10 cellular contexts compared by ENCODE assay signal in genomic region chr3:48560648-48561018, GRCh38. TPM values are rescaled to one million over a fixed set of nuclear protein-coding genes. Genes with fewer than 3 reads are reported as not detected.
DNase-seq lines count a peak whose midpoint lies in the region; ATAC-seq and TF ChIP-seq lines count a peak whose summit lies in the region.
"Had no signal": no experiment of that assay in that cellular context is flagged by ENCODE, and none has a peak within 500 bp of the region (broad histone marks: within the 10 kb centered on the region; RNA-seq: fewer than 3 reads in every experiment).

No MANE protein-coding gene starts in this region.

- H3K36me3 ChIP-seq in ACC112 (ENCODE audit: insufficient read depth, low read length): no peaks in the 10 kb centered on the region
- peaks cover 16% of the 10 kb centered on the region; the same call in 1 of the 2 replicates for H3K36me3 ChIP-seq in IMR-90 (ENCODE audit: control insufficient read depth, insufficient read depth, low read length)
- peaks cover 12% of the 10 kb centered on the region for H3K36me3 ChIP-seq in mammary epithelial cell (ENCODE audit: insufficient read depth, low read length)

- H3K4me3 ChIP-seq in ACC112 (ENCODE audit: low read depth, low read length): peak overlapping the region; percentile 29
- peak overlapping the region; percentile 28; the same call in 1 of the 2 replicates for H3K4me3 ChIP-seq in IMR-90 (ENCODE audit: insufficient read depth, low read depth, low read length)
- no peak overlapping the region for H3K4me3 ChIP-seq in mammary epithelial cell (replicated peaks in 1 of 3; ENCODE audit: insufficient read depth in 1 of 3, low read depth in 2 of 3, low read length in 3 of 3)

- H3K14ac ChIP-seq in IMR-90 (replicated peaks; ENCODE audit: low read depth, low read length): peak overlapping the region; percentile 89

- CTCF ChIA-PET in IMR-90 (lab: Yijun Ruan, JAX) (interaction anchor here (0.5 to 1.5 kb wide), 4 partner anchors 15 to 124 kb away, joined by 3 read pairs; partner anchors contain the start of gene SLC26A6), mammary epithelial cell (lab: Charles Lee; ENCODE audit: low non-redundant PET) (no interaction called here)

- H3K27ac ChIP-seq in ACC112 (ENCODE audit: low read depth, low read length) (peak overlapping the region; percentile 33), IMR-90 (ENCODE audit: insufficient read depth, low read length) (peak overlapping the region; percentile 54), cingulate gyrus (ENCODE audit: low read depth, low read length) (peak overlapping the region; percentile 49), mammary epithelial cell (ENCODE audit: insufficient read depth, low read depth, low read length) (no peak overlapping the region)

- H3K56ac ChIP-seq in IMR-90 (ENCODE audit: extremely low read depth, insufficient read depth, low read length): no peak overlapping the region; the same call in 1 of the 2 replicates

- peak overlapping the region; percentile 90 for H3K4ac ChIP-seq in IMR-90 (ENCODE audit: low read depth, low read length)

- H2AFZ ChIP-seq in ACC112 (ENCODE audit: low read length, unreplicated experiment) (no peak overlapping the region), IMR-90 (replicated peaks; ENCODE audit: low read length, poor library complexity) (peak overlapping the region; percentile 86), mammary epithelial cell (ENCODE audit: low read depth, low read length) (no peak overlapping the region)

- ATAC-seq in IMR-90 (ENCODE audit: low read depth) (no peak), GM21381 (IDR thresholded peaks at IDR 0.05; ENCODE audit: unreplicated experiment) (no peak)

- H3K9me3 ChIP-seq in IMR-90 (ENCODE audit: control insufficient read depth, insufficient read depth, low read length): no peaks in the 10 kb centered on the region
- H3K9me3 ChIP-seq in mammary epithelial cell (replicated peaks; ENCODE audit: insufficient read depth, low read length): no peaks in the 10 kb centered on the region

- H3K23ac ChIP-seq in IMR-90 (ENCODE audit: low read depth, low read length): peak overlapping the region; percentile 84

- BruUV-seq in IMR-90 (replicated peaks; lab: Mats Ljungman, UMichigan) (no TSS peak), mammary epithelial cell (replicated peaks; lab: Mats Ljungman, UMichigan) (no TSS peak)

- H2AK9ac ChIP-seq in IMR-90 (replicated peaks; ENCODE audit: low read depth, low read length, poor library complexity): peak overlapping the region; percentile 82

- intact Hi-C loops in IMR-90 (cut with micrococcal nuclease): no loop called here
- intact Hi-C loops in mammary epithelial cell (cut with micrococcal nuclease): no loop called here

- DNase-seq in IMR-90 (no peak), myocyte (ENCODE audit: low read depth) (peak; percentile 76), mammary epithelial cell (no peak), NCI-H226 (no peak), COLO668 (lab: John Stamatoyannopoulos, UW; ENCODE audit: unreplicated experiment) (no peak)
- DNase-seq: stimulated activated CD4-positive, alpha-beta T cell treated with anti-CD3 and anti-CD28 coated beads, Interleukin-1b, Interleukin-23, amount 100 ng/mL, for 48 hours had no signal

- H3K9ac ChIP-seq in IMR-90 (ENCODE audit: low read depth, low read length) (peak overlapping the region; percentile 50), mammary epithelial cell (ENCODE audit: insufficient read depth, low read length) (no peak overlapping the region)

- POLR2A ChIA-PET in IMR-90 (lab: Charles Lee; ENCODE audit: unreplicated experiment): interaction anchor here (0.6 kb wide), 1 partner anchor 83 kb away, joined by 3 read pairs; no protein-coding TSS in a partner anchor

- H3K79me1 ChIP-seq in IMR-90 (ENCODE audit: low read depth in 1 of 2, low read length in 2 of 2): peaks cover 17 to 62% of the 10 kb centered on the region in 2 experiments

- in situ Hi-C loops in IMR-90 (cut with MboI; ENCODE audit: low sequenced_read_pairs): no loop called here
- in situ Hi-C loops in mammary epithelial cell (cut with MboI; ENCODE audit: low sequenced_read_pairs in 2 of 2): loop anchor here in 1 of 2 donors (25.0 kb wide), 1 partner anchor 298 kb away; no protein-coding TSS in a partner anchor

- dilution Hi-C loops in IMR-90 (cut with HindIII; ENCODE audit: low sequenced_read_pairs, unreplicated experiment) (no loop called here), mammary epithelial cell (cut with HindIII; ENCODE audit: low sequenced_read_pairs) (no loop called here)

- H2BK20ac ChIP-seq in IMR-90 (ENCODE audit: low read depth, low read length): peak overlapping the region; percentile 58

- TF ChIP-seq POLR2A in IMR-90 (IDR thresholded peaks at IDR 0.05; ENCODE audit: low read depth, low read length): no peak

- H3K18ac ChIP-seq in IMR-90 (ENCODE audit: low read depth, low read length): peak overlapping the region; percentile 87

- peak overlapping the region; percentile 70 for H3K4me2 ChIP-seq in IMR-90 (ENCODE audit: low read depth, low read length)
- no peak overlapping the region for H3K4me2 ChIP-seq in mammary epithelial cell (ENCODE audit: insufficient read depth, low read depth, low read length)

- peak overlapping the region; percentile 80 for H4K91ac ChIP-seq in IMR-90 (ENCODE audit: insufficient read depth, low read depth, low read length)

- H4K5ac ChIP-seq in IMR-90 (ENCODE audit: low read depth, low read length): peak overlapping the region; percentile 79

- H3K4me1 ChIP-seq in ACC112 (ENCODE audit: control insufficient read depth, insufficient read depth, low read length, unreplicated experiment): peaks cover 68% of the 10 kb centered on the region
- peaks cover 39% of the 10 kb centered on the region for H3K4me1 ChIP-seq in IMR-90 (ENCODE audit: control insufficient read depth, insufficient read depth, low read length)
- peaks cover 60% of the 10 kb centered on the region for H3K4me1 ChIP-seq in mammary epithelial cell (ENCODE audit: insufficient read depth, low read length)

- WGBS in IMR-90 (ENCODE audit: extremely low coverage in 2 of 2, insufficient read length in 1 of 2), 2 experiments: 33% methylated on average over 1 of the region's 5 CpGs; no CpG with 5 or more reads in 1 of the 2 experiments
- WGBS in mammary epithelial cell (ENCODE audit: low coverage, missing lambda C conversion rate): 77% methylated on average over 2 of the region's 5 CpGs

- peak overlapping the region; percentile 58; the same call in 1 of the 3 replicates for H2BK15ac ChIP-seq in IMR-90 (ENCODE audit: low read depth, low read length)

- H4K20me1 ChIP-seq in IMR-90 (ENCODE audit: insufficient read depth, low read length) (peaks cover 3% of the 10 kb centered on the region; the same call in 1 of the 2 replicates), mammary epithelial cell (ENCODE audit: insufficient read depth, low read length) (no peaks in the 10 kb centered on the region)

- no peak for TF ChIP-seq RAD21 in IMR-90 (IDR thresholded peaks at IDR 0.05; ENCODE audit: low read length)

- H3K27me3 ChIP-seq in ACC112 (ENCODE audit: insufficient read depth, low read length): no peaks in the 10 kb centered on the region
- H3K27me3 ChIP-seq in IMR-90 (ENCODE audit: control insufficient read depth, insufficient read depth, low read length): no peaks in the 10 kb centered on the region
- no peaks in the 10 kb centered on the region for H3K27me3 ChIP-seq in mammary epithelial cell (ENCODE audit: insufficient read depth, low read length)

- peaks cover 29% of the 10 kb centered on the region for H3K9me1 ChIP-seq in IMR-90 (ENCODE audit: insufficient read depth, low read length)

- H2BK5ac ChIP-seq in IMR-90 (ENCODE audit: low read depth, low read length, poor library complexity, severe bottlenecking): peak overlapping the region; percentile 95

- peak overlapping the region; percentile 37 to 83; a peak in 3 of 4 replicates for H4K8ac ChIP-seq in IMR-90 (ENCODE audit: low read depth in 2 of 2, low read length in 2 of 2)

- peak overlapping the region; percentile 73 for H2BK120ac ChIP-seq in IMR-90 (ENCODE audit: low read depth, low read length)

- H2AK5ac ChIP-seq in IMR-90 (ENCODE audit: low read depth, low read length): peak overlapping the region; percentile 91

- TF ChIP-seq CTCF in IMR-90 (conservative IDR thresholded peaks at IDR 0.05; ENCODE audit: low read depth, low read length) (no peak), mammary epithelial cell (conservative IDR thresholded peaks at IDR 0.05 in 1 of 2, IDR thresholded peaks at IDR 0.05 in 1 of 2; ENCODE audit: extremely low read depth in 1 of 2, insufficient read depth in 1 of 2, low read depth in 1 of 2, low read length in 2 of 2) (no peak)

- H3K79me2 ChIP-seq in ACC112 (ENCODE audit: control insufficient read depth, insufficient read depth, low read length, unreplicated experiment): peaks cover 13% of the 10 kb centered on the region
- H3K79me2 ChIP-seq in mammary epithelial cell (ENCODE audit: insufficient read depth, low read length): peaks cover 66% of the 10 kb centered on the region

RNA-seq across cellular contexts. Expression of gene UCN2, which starts 2.9 kb away (rescaled TPM):
- total RNA-seq in IMR-90 (2012; rRNA removed) (0.54 and 0.56 TPM in 2 replicates), myocyte (0.11 and 0.31 TPM in 2 replicates), mammary epithelial cell (10 to 100 TPM in 1 of 2 donors, 1 to 10 TPM in 1; 6.8 to 28.3 TPM)
- polyA plus RNA-seq in IMR-90 (2012; rRNA removed) (2.3 and 2.7 TPM in 2 replicates), mammary epithelial cell (9.9 TPM)
- polyA plus RNA-seq in IMR-90 (2012; cell fraction: cytosol; rRNA removed): 0.56 and 1.4 TPM in 2 replicates
- polyA plus RNA-seq in IMR-90 (2012; cell fraction: nucleus; rRNA removed; ENCODE audit: low replicate concordance): 19.4 and 40.3 TPM in 2 replicates
- 0.39 TPM for polyA plus RNA-seq in myocyte (2012)
- polyA minus RNA-seq in mammary epithelial cell: 8.2 TPM
- total RNA-seq: frontal cortex had no signal

RNA-seq across cellular contexts. Expression of gene PFKFB4, which starts 4.0 kb away (rescaled TPM):
- total RNA-seq in IMR-90 (2012; rRNA removed) (16.1 and 17.0 TPM in 2 replicates), myocyte (7.0 and 8.1 TPM in 2 replicates), mammary epithelial cell (10 to 100 TPM; 14.7 to 45.3 TPM)
- polyA plus RNA-seq in IMR-90 (2012; rRNA removed) (14.8 and 16.9 TPM in 2 replicates), mammary epithelial cell (26.2 TPM)
- 11.1 and 15.7 TPM in 2 replicates for polyA plus RNA-seq in IMR-90 (2012; cell fraction: cytosol; rRNA removed)
- polyA plus RNA-seq in IMR-90 (2012; cell fraction: nucleus; rRNA removed; ENCODE audit: low replicate concordance): 53.9 and 57.6 TPM in 2 replicates
- 9.8 TPM for polyA plus RNA-seq in myocyte (2012)
- polyA minus RNA-seq in mammary epithelial cell: 36.7 TPM

RNA-seq across cellular contexts. Expression of gene COL7A1, which starts 34.5 kb away (rescaled TPM):
- total RNA-seq in IMR-90 (2012; rRNA removed): 3.1 and 4.1 TPM in 2 replicates
- polyA plus RNA-seq in IMR-90 (2012; rRNA removed): 20.3 and 23.2 TPM in 2 replicates
- 13.6 and 14.6 TPM in 2 replicates for polyA plus RNA-seq in IMR-90 (2012; cell fraction: cytosol; rRNA removed)
- polyA plus RNA-seq in IMR-90 (2012; cell fraction: nucleus; rRNA removed; ENCODE audit: low replicate concordance): 308 and 435 TPM in 2 replicates
- total RNA-seq in myocyte: 7.1 and 11.1 TPM in 2 replicates
- polyA plus RNA-seq in myocyte (2012): 13.4 TPM
- 100 to 1,000 TPM; 130 to 425 TPM for total RNA-seq in mammary epithelial cell
- 106 TPM for polyA plus RNA-seq in mammary epithelial cell
- 239 TPM for polyA minus RNA-seq in mammary epithelial cell

RNA-seq across cellular contexts. Expression of gene UQCRC1, which starts 48.8 kb away (rescaled TPM):
- total RNA-seq in IMR-90 (2012; rRNA removed) (952 and 1,365 TPM in 2 replicates), myocyte (390 and 418 TPM in 2 replicates), mammary epithelial cell (100 to 1,000 TPM; 321 to 490 TPM)
- polyA plus RNA-seq in IMR-90 (2012; rRNA removed) (410 and 474 TPM in 2 replicates), mammary epithelial cell (654 TPM)
- 589 and 721 TPM in 2 replicates for polyA plus RNA-seq in IMR-90 (2012; cell fraction: cytosol; rRNA removed)
- 253 and 529 TPM in 2 replicates for polyA plus RNA-seq in IMR-90 (2012; cell fraction: nucleus; rRNA removed; ENCODE audit: low replicate concordance)
- 240 TPM for polyA plus RNA-seq in myocyte (2012)
- polyA minus RNA-seq in mammary epithelial cell: 928 TPM

RNA-seq across cellular contexts. Expression of gene SHISA5, which starts 56.7 kb away (rescaled TPM):
- total RNA-seq in IMR-90 (2012; rRNA removed): 82.3 and 88.6 TPM in 2 replicates
- polyA plus RNA-seq in IMR-90 (2012; rRNA removed): 162 and 181 TPM in 2 replicates
- 139 and 294 TPM in 2 replicates for polyA plus RNA-seq in IMR-90 (2012; cell fraction: cytosol; rRNA removed)
- polyA plus RNA-seq in IMR-90 (2012; cell fraction: nucleus; rRNA removed; ENCODE audit: low replicate concordance): 81.3 and 139 TPM in 2 replicates
- total RNA-seq in myocyte: 87.2 and 101 TPM in 2 replicates
- 141 TPM for polyA plus RNA-seq in myocyte (2012)
- total RNA-seq in mammary epithelial cell: 100 to 1,000 TPM in 1 of 2 donors, 10 to 100 TPM in 1; 56.0 to 124 TPM
- 114 TPM for polyA plus RNA-seq in mammary epithelial cell
- 136 TPM for polyA minus RNA-seq in mammary epithelial cell

Comparison
In these comparisons a context has a peak if more than half of its experiments do, and no peak if none do; other contexts are left out.
1. H3K4me3 ChIP-seq: peak in ACC112 (single experiment) and IMR-90 (single experiment); none in mammary epithelial cell (0 of 3).
2. RNA of gene COL7A1, which starts 34.5 kb away (total RNA-seq): 130 to 425 TPM in mammary epithelial cell; 7.1 to 11.1 TPM in myocyte and 3.1 to 4.1 TPM in IMR-90; every median in the first group is over 10 times any median in the second.